Comparison of ENCODE assay signal across 30 cellular contexts in genomic region chr7:30699706-30700495, GRCh38. TPM values are rescaled to one million over a fixed set of nuclear protein-coding genes. Genes with fewer than 3 reads are reported as not detected.
A peak's percentile ranks its signal among the peaks of the same experiment; 100 is the strongest.
DNase-seq lines count a peak whose midpoint lies in the region; ATAC-seq, FAIRE-seq and TF ChIP-seq lines count a peak whose summit lies in the region.
"Had no signal": no experiment of that assay in that cellular context is flagged by ENCODE, and none has a peak within 500 bp of the region (broad histone marks: within the 10 kb centered on the region; RNA-seq: fewer than 3 reads in every experiment).

No MANE protein-coding gene starts in this region.

- no peak overlapping the region for H3K56ac ChIP-seq in H1 (replicated peaks; ENCODE audit: insufficient read length, low read depth, low read length)

- H4K20me1 ChIP-seq in H1 (replicated peaks in 1 of 2; ENCODE audit: control insufficient read depth in 1 of 2, insufficient read depth in 2 of 2, low read length in 2 of 2), result no peaks in the 10 kb centered on the region

- intact Hi-C loops in psoas muscle (cut with DNase I), result no loop called here

- no peak overlapping the region for H2BK15ac ChIP-seq in H1 (ENCODE audit: low read length)

- H3K4me2 ChIP-seq in H1 (ENCODE audit: insufficient read depth in 1 of 2, low read depth in 2 of 2, low read length in 2 of 2), result peak overlapping the region; percentile 10 to 17; a peak in 2 of 4 replicates

- H3K27me3 ChIP-seq in H7 (ENCODE audit: control insufficient read depth, insufficient read depth, low read length), result no peaks in the 10 kb centered on the region; the same call in 1 of the 2 replicates
- no peaks in the 10 kb centered on the region; a peak in 1 of 7 replicates for H3K27me3 ChIP-seq in H1 (replicated peaks in 1 of 4; ENCODE audit: control insufficient read depth in 3 of 4, extremely low read depth in 1 of 4, insufficient read depth in 3 of 4, low read length in 3 of 4)
- H3K27me3 ChIP-seq in psoas muscle (ENCODE audit: insufficient read depth in 3 of 3, low read length in 2 of 3), result no peaks in the 10 kb centered on the region
- H3K27me3 ChIP-seq: breast epithelium, uterus had no signal

- no peak overlapping the region for H2AK5ac ChIP-seq in H1 (ENCODE audit: low read depth, low read length)

- no peak overlapping the region for H2BK5ac ChIP-seq in H1 (ENCODE audit: low read depth, low read length)

- no peak overlapping the region for H4K5ac ChIP-seq in H1 (ENCODE audit: insufficient read length, low read depth, low read length)

- no peaks in the 10 kb centered on the region for H3K79me1 ChIP-seq in H1 (ENCODE audit: low read depth, low read length)

- peaks cover 0 to 21% (median 10%) of the 10 kb centered on the region in 4 experiments; a peak in 6 of 7 replicates for H3K4me1 ChIP-seq in H1 (replicated peaks in 1 of 4; ENCODE audit: control insufficient read depth in 3 of 4, insufficient read depth in 4 of 4, low read length in 3 of 4)
- peaks cover 17% of the 10 kb centered on the region for H3K4me1 ChIP-seq in psoas muscle
- H3K4me1 ChIP-seq: breast epithelium, prostate gland, uterus had no signal

- H4K91ac ChIP-seq in H1 (replicated peaks; ENCODE audit: insufficient read length, low read length), result no peak overlapping the region

- TF ChIP-seq CTCF in H1 (IDR thresholded peaks at IDR 0.05; ENCODE audit: control extremely low read depth in 1 of 3, insufficient read depth in 1 of 3, low read depth in 1 of 3, low read length in 3 of 3), result peak in 1 of 3 experiments; percentile 4; a peak in 1 of 4 replicates
- no peak for TF ChIP-seq CTCF in psoas muscle (IDR thresholded peaks at IDR 0.05)

- H3K4me3 Mint-ChIP-seq in activated T-cell treated with anti-CD3 and anti-CD28 coated beads, Interleukin-2, amount 50 U/mL, for 72 hours, result no peak overlapping the region
- H3K4me3 Mint-ChIP-seq: activated naive CD4-positive, alpha-beta T cell treated with anti-CD3 and anti-CD28 coated beads, Interleukin-2, amount 10 ng/mL, durations not matched to agents 7 days and 5 days; CD8-positive, alpha-beta T cell; effector memory CD8-positive, alpha-beta T cell; IgD-negative memory B cell; memory B cell; stimulated activated naive CD8-positive, alpha-beta T cell treated with anti-CD3 and anti-CD28 coated beads, Interleukin-15, Interleukin-2, amounts not matched to agents 100 ng/mL and 50 ng/mL, for 24 hours had no signal

- no peak overlapping the region for H3K9ac ChIP-seq in H1 (replicated peaks in 1 of 4; ENCODE audit: extremely low read depth in 1 of 4, low read depth in 3 of 4, low read length in 3 of 4)

- H2BK20ac ChIP-seq in H1 (ENCODE audit: low read length), result no peak overlapping the region

- 0 out of 2 replicates have a peak overlapping the region, but pooled peaks have one; percentile 6 for H4K8ac ChIP-seq in H1 (ENCODE audit: extremely low read depth, insufficient read depth, low read length)

- DNase-seq in NCI-H82 (lab: John Stamatoyannopoulos, UW) (peak; percentile 10), NCI-H82 treated with DMSO at 0.1 percent for 48 hours (lab: John Stamatoyannopoulos, UW; ENCODE audit: unreplicated experiment) (no peak), H7 (peak; percentile 88), H1 (ENCODE audit: low read depth in 1 of 2, low spot score in 2 of 2) (no peak), psoas muscle (no peak), NCI-H187 treated with DMSO at 0.1 percent for 48 hours (lab: John Stamatoyannopoulos, UW) (no peak), dermis blood vessel endothelial cell (no peak)
- DNase-seq in activated T-cell treated with anti-CD3 and anti-CD28 coated beads, Interleukin-2, amount 50 U/mL, for 72 hours, result no peak
- DNase-seq: activated CD4-positive, alpha-beta T cell treated with anti-CD3 and anti-CD28 coated beads, Interleukin-2, amount 50 U/mL, for 48 hours; activated naive CD4-positive, alpha-beta T cell treated with anti-CD3 and anti-CD28 coated beads, Interleukin-2, amount 10 ng/mL, durations not matched to agents 7 days and 5 days; amniotic stem cell; CD8-positive, alpha-beta T cell; effector memory CD8-positive, alpha-beta T cell; foreskin fibroblast; head of caudate nucleus; left cardiac atrium; NCI-H1092 treated with DMSO at 0.1 percent for 48 hours; NCI-H226; nucleus accumbens; T1000; uterus had no signal

- no peaks in the 10 kb centered on the region; the same call in 1 of the 2 replicates for H3K23me2 ChIP-seq in H1 (ENCODE audit: low read depth, low read length)

- H3K4ac ChIP-seq in H1 (replicated peaks; ENCODE audit: insufficient read length, low read depth, low read length), result no peak overlapping the region

- peaks cover 5% of the 10 kb centered on the region for H3K4me1 Mint-ChIP-seq in activated T-cell treated with anti-CD3 and anti-CD28 coated beads, Interleukin-2, amount 50 U/mL, for 72 hours (ENCODE audit: low read depth)

- no peak overlapping the region for H2AFZ ChIP-seq in H1 (ENCODE audit: low read length)

- H3K9me3 Mint-ChIP-seq in activated T-cell treated with anti-CD3 and anti-CD28 coated beads, Interleukin-2, amount 50 U/mL, for 72 hours, result no peaks in the 10 kb centered on the region
- H3K9me3 Mint-ChIP-seq: activated naive CD4-positive, alpha-beta T cell treated with anti-CD3 and anti-CD28 coated beads, Interleukin-2, amount 10 ng/mL, durations not matched to agents 7 days and 5 days; CD8-positive, alpha-beta T cell; effector memory CD8-positive, alpha-beta T cell; IgD-negative memory B cell; memory B cell; stimulated activated naive CD8-positive, alpha-beta T cell treated with anti-CD3 and anti-CD28 coated beads, Interleukin-15, Interleukin-2, amounts not matched to agents 100 ng/mL and 50 ng/mL, for 24 hours had no signal

- TF ChIP-seq RAD21 in H1 (IDR thresholded peaks at IDR 0.05 in 1 of 2, conservative IDR thresholded peaks at IDR 0.05 in 1 of 2; ENCODE audit: low read depth in 2 of 2, low read length in 2 of 2), result peak in 1 of 2 experiments; percentile 21; a peak in 1 of 4 replicates

- H3K9me3 ChIP-seq in H1 (ENCODE audit: insufficient read depth in 2 of 2, low read depth in 1 of 2, low read length in 1 of 2), result no peaks in the 10 kb centered on the region
- H3K9me3 ChIP-seq in psoas muscle, result no peaks in the 10 kb centered on the region
- H3K9me3 ChIP-seq: breast epithelium, prostate gland, uterus had no signal

- H3K23ac ChIP-seq in H1 (ENCODE audit: insufficient read length), result no peak overlapping the region

- H3K36me3 Mint-ChIP-seq in activated T-cell treated with anti-CD3 and anti-CD28 coated beads, Interleukin-2, amount 50 U/mL, for 72 hours (ENCODE audit: insufficient read depth in 2 of 2), result no peaks in the 10 kb centered on the region
- H3K36me3 Mint-ChIP-seq: activated naive CD4-positive, alpha-beta T cell treated with anti-CD3 and anti-CD28 coated beads, Interleukin-2, amount 10 ng/mL, durations not matched to agents 7 days and 5 days; CD8-positive, alpha-beta T cell; IgD-negative memory B cell; memory B cell had no signal

- CTCF ChIA-PET in H1 (lab: Charles Lee; ENCODE audit: partially characterized antibody), result interaction anchor here (0.8 to 9.9 kb wide), 12 partner anchors 8 to 274 kb away, joined by 3 to 162 read pairs (median 5); partner anchors contain the start of gene CRHR2

- POLR2A ChIA-PET in H1 (lab: Charles Lee; ENCODE audit: partially characterized antibody), result no interaction called here

- 0 out of 3 replicates have a peak, but pooled peaks of 1 of the 2 experiments have one; percentile 34 for TF ChIP-seq EP300 in H1 (IDR thresholded peaks at IDR 0.05; ENCODE audit: borderline replicate concordance in 1 of 2, low read depth in 2 of 2, low read length in 2 of 2)

- no peak for FAIRE-seq in H1 (lab: Jason Lieb, UNC)
- FAIRE-seq: A204.1 had no signal

- H3K27ac ChIP-seq in H1 (ENCODE audit: low read depth, low read length) (no peak overlapping the region), psoas muscle (no peak overlapping the region)
- H3K27ac ChIP-seq: breast epithelium, prostate gland, uterus had no signal

- H3K27ac Mint-ChIP-seq in activated T-cell treated with anti-CD3 and anti-CD28 coated beads, Interleukin-2, amount 50 U/mL, for 72 hours, result no peak overlapping the region
- H3K27ac Mint-ChIP-seq: activated naive CD4-positive, alpha-beta T cell treated with anti-CD3 and anti-CD28 coated beads, Interleukin-2, amount 10 ng/mL, durations not matched to agents 7 days and 5 days; CD8-positive, alpha-beta T cell; IgD-negative memory B cell; memory B cell; stimulated activated naive CD8-positive, alpha-beta T cell treated with anti-CD3 and anti-CD28 coated beads, Interleukin-15, Interleukin-2, amounts not matched to agents 100 ng/mL and 50 ng/mL, for 24 hours had no signal

- no peak overlapping the region for H2BK12ac ChIP-seq in H1 (ENCODE audit: low read depth, low read length)

- peak; percentile 69 to 76 (median 74) for ATAC-seq in psoas muscle
- no peak for ATAC-seq in activated T-cell treated with anti-CD3 and anti-CD28 coated beads, Interleukin-2, amount 50 U/mL, for 72 hours (replicated peaks in 1 of 2)
- ATAC-seq: CD8-positive, alpha-beta T cell; effector memory CD8-positive, alpha-beta T cell had no signal

- H2BK120ac ChIP-seq in H1 (replicated peaks; ENCODE audit: low read depth, low read length), result no peak overlapping the region

- 69% methylated on average over 16 of the region's 17 CpGs; no CpG with 5 or more reads in 1 of the 2 experiments for WGBS in H1 (ENCODE audit: extremely low coverage in 1 of 2, insufficient coverage in 1 of 2, insufficient read length in 1 of 2, insufficient replicate concordance in 2 of 2, low coverage in 1 of 2, low lambda C conversion rate in 2 of 2, missing lambda C conversion rate in 1 of 2), 2 experiments
- WGBS in psoas muscle, 3 donors, result 55 to 61% (median 55%) methylated on average over 17 of the region's 17 CpGs

- TF ChIP-seq POLR2A in H1 (IDR thresholded peaks at IDR 0.05; ENCODE audit: control extremely low read depth in 1 of 2, low read depth in 2 of 2, low read length in 2 of 2), result no peak

- no peak overlapping the region for H3K14ac ChIP-seq in H1 (ENCODE audit: insufficient read length)

- no peak overlapping the region for H3K18ac ChIP-seq in H1 (ENCODE audit: extremely low read depth, low read length)

- H3K36me3 ChIP-seq in H7 (replicated peaks; ENCODE audit: control insufficient read depth, insufficient read depth, low read length) (no peaks in the 10 kb centered on the region), H1 (ENCODE audit: control insufficient read depth in 2 of 4, insufficient read depth in 4 of 4, low read length in 3 of 4) (no peaks in the 10 kb centered on the region), psoas muscle (ENCODE audit: insufficient read depth in 1 of 2, low read depth in 1 of 2) (no peaks in the 10 kb centered on the region)
- H3K36me3 ChIP-seq: breast epithelium, prostate gland, uterus had no signal

- no peaks in the 10 kb centered on the region for H3K27me3 Mint-ChIP-seq in activated T-cell treated with anti-CD3 and anti-CD28 coated beads, Interleukin-2, amount 50 U/mL, for 72 hours (ENCODE audit: low read depth)
- H3K27me3 Mint-ChIP-seq: stimulated activated naive CD8-positive, alpha-beta T cell treated with anti-CD3 and anti-CD28 coated beads, Interleukin-15, Interleukin-2, amounts not matched to agents 100 ng/mL and 50 ng/mL, for 24 hours had no signal

- H3K4me3 ChIP-seq in H7 (ENCODE audit: insufficient read depth, low read depth, low read length) (no peak overlapping the region), H1 (ENCODE audit: extremely low read depth in 1 of 4, insufficient read depth in 2 of 4, low read depth in 3 of 4, low read length in 4 of 4) (no peak overlapping the region), psoas muscle (no peak overlapping the region)
- H3K4me3 ChIP-seq: breast epithelium, prostate gland, uterus had no signal

- H3K79me2 ChIP-seq in H1 (ENCODE audit: control insufficient read depth in 1 of 2, insufficient read depth in 2 of 2, low read length in 2 of 2), result no peaks in the 10 kb centered on the region

RNA-seq across cellular contexts. Expression of gene CRHR2, which starts 17.6 kb away (rescaled TPM):
- total RNA-seq in H7 (2014; rRNA removed; shearing (Covaris generic)), result not detected in 2 replicates
- total RNA-seq in H1 (2021; fragmentation: NEBNext Ultra II Directional; extraction: Animal tissue kit (Norgen Biotek cat#: 25700)), result 0.19 and 0.37 TPM in 2 replicates
- polyA plus RNA-seq in H1 (2011; rRNA removed) (0.99 and 1.3 TPM in 2 replicates), psoas muscle (under 1 TPM; 0.09 to 0.34 (median 0.30) TPM)
- polyA plus RNA-seq in H1 (2011; cell fraction: cytosol; rRNA removed), result 0.79 TPM
- polyA plus RNA-seq in H1 (2011; cell fraction: nucleus; rRNA removed), result 2.5 TPM
- 0.66 to 0.97 TPM (median 0.72 TPM) in 4 replicates for polyA plus RNA-seq in H1 (2012, experiment 1 of 2)
- 0.47 TPM for polyA plus RNA-seq in H1 (2012, experiment 2 of 2)
- 0.39 TPM for polyA plus RNA-seq in H1 (2013, experiment 1 of 2)
- 0.37 TPM for polyA plus RNA-seq in H1 (2013, experiment 2 of 2)
- 0.35 and 1.8 TPM in 2 replicates for polyA minus RNA-seq in H1 (2011; rRNA and poly(A)+ RNA removed)
- 0.37 TPM for polyA minus RNA-seq in H1 (2011; cell fraction: cytosol; rRNA and poly(A)+ RNA removed)
- polyA minus RNA-seq in H1 (2011; cell fraction: nucleus; rRNA and poly(A)+ RNA removed), result 0.40 TPM
- total RNA-seq in psoas muscle (1 to 10 TPM in 1 of 4 donors, under 1 TPM in 3; 0.34 to 1.3 (median 0.42) TPM), dermis blood vessel endothelial cell (not detected in 2 replicates)
- total RNA-seq in activated T-cell treated with anti-CD3 and anti-CD28 coated beads, Interleukin-2, amount 50 U/mL, for 72 hours, result not detected
- total RNA-seq: G401, H4, OCI-LY7 had no signal
- polyA plus RNA-seq: IgD-negative memory B cell had no signal

RNA-seq across cellular contexts. Expression of gene INMT, which starts 52.0 kb away (rescaled TPM):
- 1.0 and 3.9 TPM in 2 replicates for total RNA-seq in H7 (2014; rRNA removed; shearing (Covaris generic))
- total RNA-seq in H1 (2021; fragmentation: NEBNext Ultra II Directional; extraction: Animal tissue kit (Norgen Biotek cat#: 25700)), result 0.60 and 0.84 TPM in 2 replicates
- polyA plus RNA-seq in H1 (2011; rRNA removed) (0.94 and 1.2 TPM in 2 replicates), psoas muscle (1 to 10 TPM; 2.4 to 4.6 (median 2.4) TPM)
- polyA plus RNA-seq in H1 (2011; cell fraction: cytosol; rRNA removed), result 1.8 TPM
- polyA plus RNA-seq in H1 (2011; cell fraction: nucleus; rRNA removed), result 4.0 TPM
- polyA plus RNA-seq in H1 (2012, experiment 1 of 2), result 0.71 to 2.0 TPM (median 1.0 TPM) in 4 replicates
- polyA plus RNA-seq in H1 (2012, experiment 2 of 2), result 0.22 TPM
- polyA plus RNA-seq in H1 (2013, experiment 1 of 2), result 0.39 TPM
- polyA plus RNA-seq in H1 (2013, experiment 2 of 2), result 0.11 TPM
- polyA minus RNA-seq in H1 (2011; rRNA and poly(A)+ RNA removed), result 1.1 and 1.9 TPM in 2 replicates
- 0.73 TPM for polyA minus RNA-seq in H1 (2011; cell fraction: cytosol; rRNA and poly(A)+ RNA removed)
- 2.9 TPM for polyA minus RNA-seq in H1 (2011; cell fraction: nucleus; rRNA and poly(A)+ RNA removed)
- total RNA-seq in psoas muscle (10 to 100 TPM in 2 of 4 donors, 1 to 10 TPM in 2; 2.3 to 32.0 (median 9.0) TPM), dermis blood vessel endothelial cell (0.05 TPM in 1 of 2 replicates, not detected in the other)
- under 1 TPM in 1 of 2 donors, not detected in 1; 0.53 TPM for total RNA-seq in activated T-cell treated with anti-CD3 and anti-CD28 coated beads, Interleukin-2, amount 50 U/mL, for 72 hours
- polyA plus RNA-seq: IgD-negative memory B cell had no signal

Comparison
In these comparisons a context has a peak if more than half of its experiments do, and no peak if none do; other contexts are left out.
1. DNase-seq: peak in NCI-H82 (single experiment) and H7 (single experiment); none in NCI-H82 treated with DMSO at 0.1 percent for 48 hours (single experiment), H1 (0 of 2), psoas muscle (0 of 2), activated T-cell treated with anti-CD3 and anti-CD28 coated beads, Interleukin-2, amount 50 U/mL, for 72 hours (0 of 2), NCI-H187 treated with DMSO at 0.1 percent for 48 hours (single experiment) and dermis blood vessel endothelial cell (single experiment).
2. ATAC-seq: peak in psoas muscle (4 of 4); none in activated T-cell treated with anti-CD3 and anti-CD28 coated beads, Interleukin-2, amount 50 U/mL, for 72 hours (0 of 2).